In the genomic region with DNA sequence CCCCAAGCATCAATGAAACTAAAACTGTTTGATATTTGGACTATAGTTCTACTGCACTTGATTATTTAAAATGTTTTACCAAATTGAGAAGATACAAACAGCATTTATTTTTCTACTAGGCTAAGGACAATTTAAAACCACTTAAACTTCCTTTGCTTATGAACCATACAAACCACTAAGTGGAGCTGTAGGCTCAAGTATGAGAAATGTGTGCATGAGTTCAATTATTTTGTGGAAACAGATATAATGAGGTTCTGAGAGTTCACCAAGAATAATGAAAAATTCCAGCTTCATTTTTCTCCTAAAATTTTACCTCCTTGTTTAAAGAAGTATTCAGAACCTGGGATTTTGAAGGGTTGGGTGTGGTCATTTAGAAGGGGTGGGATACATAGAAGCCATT, we compare ENCODE assay signal across 13 cellular contexts.
A peak's percentile ranks its signal among the peaks of the same experiment; 100 is the strongest.
DNase-seq lines count a peak whose midpoint lies in the region; ATAC-seq and TF ChIP-seq lines count a peak whose summit lies in the region.
"Had no signal": no experiment of that assay in that cellular context is flagged by ENCODE, and none has a peak within 500 bp of the region (broad histone marks: within the 10 kb centered on the region; RNA-seq: fewer than 3 reads in every experiment).

No MANE protein-coding gene starts in this region.

- no peaks in the 10 kb centered on the region for H4K20me1 ChIP-seq in osteoblast (ENCODE audit: insufficient read depth, low read length)

- no peaks in the 10 kb centered on the region for H3K4me1 ChIP-seq in osteoblast (ENCODE audit: insufficient read depth, low read length)

- H3K36me3 ChIP-seq in osteoblast (ENCODE audit: insufficient read depth, low read length) = no peaks in the 10 kb centered on the region

- H3K4me3 ChIP-seq in cardiac fibroblast (replicated peaks in 1 of 2; ENCODE audit: low read depth in 2 of 2, low read length in 2 of 2) (no peak overlapping the region), osteoblast (ENCODE audit: insufficient read depth, low read length) (no peak overlapping the region)
- H3K4me3 ChIP-seq: mucosa of descending colon had no signal

- no peak overlapping the region for H3K4me2 ChIP-seq in osteoblast (ENCODE audit: insufficient read depth, low read length)

- TF ChIP-seq CTCF in C4-2B (conservative IDR thresholded peaks at IDR 0.05) = peak; percentile 36
- no peak for TF ChIP-seq CTCF in cardiac fibroblast (IDR thresholded peaks at IDR 0.05; ENCODE audit: low read depth, low read length)
- no peak for TF ChIP-seq CTCF in osteoblast (IDR thresholded peaks at IDR 0.05; ENCODE audit: extremely low read depth, low read depth, low read length)

- H2AFZ ChIP-seq in osteoblast (ENCODE audit: low read length) = no peak overlapping the region

- H3K27ac ChIP-seq in C4-2B (no peak overlapping the region), osteoblast (ENCODE audit: low read depth, low read length) (no peak overlapping the region)

- no peaks in the 10 kb centered on the region for H3K9me3 ChIP-seq in osteoblast (ENCODE audit: low read depth, low read length)
- H3K9me3 ChIP-seq: mucosa of descending colon had no signal

- no peak for ATAC-seq in GM21825 (IDR thresholded peaks at IDR 0.05; ENCODE audit: unreplicated experiment)
- no peak for ATAC-seq in GM21737 (IDR thresholded peaks at IDR 0.05; ENCODE audit: unreplicated experiment)
- ATAC-seq: mucosa of descending colon had no signal

- peaks cover 8% of the 10 kb centered on the region for H3K27me3 ChIP-seq in osteoblast (ENCODE audit: insufficient read depth, low read length)

- H3K79me2 ChIP-seq in osteoblast (ENCODE audit: insufficient read depth, low read length) = no peaks in the 10 kb centered on the region

- DNase-seq in LoVo (ENCODE audit: low spot score) = peak; percentile 1
- peak; percentile 3 to 42 for DNase-seq in cardiac fibroblast (ENCODE audit: low read depth in 2 of 2)
- peak; percentile 6 for DNase-seq in medulla oblongata (ENCODE audit: extremely low spot score)
- DNase-seq in osteoblast (ENCODE audit: insufficient read length, low spot score, missing footprints) = no peak
- DNase-seq in cortex of kidney (lab: John Stamatoyannopoulos, UW) = no peak
- DNase-seq: NCI-H524 treated with DMSO at 0.1 percent for 48 hours; stimulated activated CD4-positive, alpha-beta T cell treated with anti-CD3 and anti-CD28 coated beads, Interleukin-12 subunit alpha, Interleukin-12 subunit beta, amount 100 ng/mL, for 4 hours; stimulated activated naive CD4-positive, alpha-beta T cell treated with Interleukin-2 at 50 U/mL for 16 hours; T-helper 1 cell had no signal

Comparison
In these comparisons a context has a peak if more than half of its experiments do, and no peak if none do; other contexts are left out.
1. DNase-seq: peak in LoVo (single experiment), cardiac fibroblast (2 of 2) and medulla oblongata (single experiment); none in osteoblast (single experiment) and cortex of kidney (single experiment).